ENCODE assay signal across 34 cellular contexts in genomic region chr4:90425893-90426292, GRCh38.
"Had no signal": no experiment of that assay in that cellular context is flagged by ENCODE, and none has a peak within 500 bp of the region (broad histone marks: within the 10 kb centered on the region; RNA-seq: fewer than 3 reads in every experiment).

No MANE protein-coding gene starts in this region.

- H3K27me3 ChIP-seq: adrenal gland, brain microvascular endothelial cell, dorsolateral prefrontal cortex, gastroesophageal sphincter, heart right ventricle had no signal

- H3K4me3 Mint-ChIP-seq: activated CD4-positive, alpha-beta memory T cell treated with anti-CD3 and anti-CD28 coated beads for 36 hours; activated CD4-positive, alpha-beta T cell treated with anti-CD3 and anti-CD28 coated beads for 36 hours; activated CD4-positive, alpha-beta T cell treated with anti-CD3 and anti-CD28 coated beads, Interleukin-2, amount 10 ng/mL, durations not matched to agents 24 days and 14 days; activated CD8-positive, alpha-beta memory T cell treated with anti-CD3 and anti-CD28 coated beads, Interleukin-2, amount 10 ng/mL, durations not matched to agents 7 days and 5 days; activated CD8-positive, alpha-beta T cell treated with anti-CD3 and anti-CD28 coated beads, Interleukin-2, amount 10 ng/mL, durations not matched to agents 7 days and 5 days; activated naive CD4-positive, alpha-beta T cell treated with anti-CD3 and anti-CD28 coated beads for 36 hours; activated naive CD4-positive, alpha-beta T cell treated with anti-CD3 and anti-CD28 coated beads, Interleukin-2, amount 50 U/mL, for 24 hours; activated naive CD8-positive, alpha-beta T cell treated with anti-CD3 and anti-CD28 coated beads for 36 hours; activated naive CD8-positive, alpha-beta T cell treated with anti-CD3 and anti-CD28 coated beads, Interleukin-2, amount 50 U/mL, for 24 hours; activated T-helper 1 cell treated with anti-CD3 and anti-CD28 coated beads, Interleukin-12 subunit alpha, Interleukin-12 subunit beta, Interleukin-2, Interleukin-4 antibody, amounts not matched to agents 30 ng/mL and 10 ng/mL and 1 ng/mL, durations not matched to agents 14 hours and 24 hours and 36 hours; central memory CD8-positive, alpha-beta T cell; dendritic cell treated with granulocyte-macrophage colony-stimulating factor and Interleukin-4, amounts not matched to agents 40 ng/mL and 50 ng/mL, for 4 days; endodermal cell; T-helper 17 cell; T-helper 2 cell treated with Interferon-gamma antibody and Interleukin-4, amounts not matched to agents 5 μg/mL and 100 μg/mL, for 36 hours had no signal

- DNase-seq: activated CD4-positive, alpha-beta memory T cell treated with anti-CD3 and anti-CD28 coated beads for 36 hours; activated CD4-positive, alpha-beta T cell treated with anti-CD3 and anti-CD28 coated beads for 36 hours; activated CD4-positive, alpha-beta T cell treated with anti-CD3 and anti-CD28 coated beads, Interleukin-2, amount 10 ng/mL, durations not matched to agents 24 days and 14 days; activated CD4-positive, CD25-positive, alpha-beta regulatory T cell; activated CD4-positive, CD25-positive, alpha-beta regulatory T cell treated with anti-CD3 and anti-CD28 coated beads, Interleukin-2, amount 50 U/mL, for 72 hours; activated CD8-positive, alpha-beta memory T cell treated with anti-CD3 and anti-CD28 coated beads, Interleukin-2, amount 10 ng/mL, durations not matched to agents 7 days and 5 days; activated CD8-positive, alpha-beta memory T cell treated with anti-CD3 and anti-CD28 coated beads, Interleukin-2, amount 50 U/mL, for 4 hours; activated CD8-positive, alpha-beta T cell treated with anti-CD3 and anti-CD28 coated beads, Interleukin-2, amount 10 ng/mL, durations not matched to agents 7 days and 5 days; activated effector memory CD4-positive, alpha-beta T cell treated with anti-CD3 and anti-CD28 coated beads, Interleukin-2, amount 50 U/mL, for 16 hours; activated naive CD4-positive, alpha-beta T cell treated with anti-CD3 and anti-CD28 coated beads for 36 hours; activated naive CD8-positive, alpha-beta T cell treated with anti-CD3 and anti-CD28 coated beads for 36 hours; activated naive CD8-positive, alpha-beta T cell treated with anti-CD3 and anti-CD28 coated beads, Interleukin-2, amount 50 U/mL, for 24 hours; activated T-cell treated with anti-CD3 and anti-CD28 coated beads, Interleukin-2, amount 50 U/mL, for 1 hour; activated T-cell treated with anti-CD3 and anti-CD28 coated beads, Interleukin-2, amount 50 U/mL, for 48 hours; adrenal gland; amygdala; aorta; brain microvascular endothelial cell; dorsolateral prefrontal cortex; effector memory CD4-positive, alpha-beta T cell; endodermal cell; foreskin melanocyte; heart right ventricle; T-helper 1 cell; T-helper 17 cell; T1000 had no signal

- H3K36me3 Mint-ChIP-seq: activated CD4-positive, alpha-beta memory T cell treated with anti-CD3 and anti-CD28 coated beads for 36 hours; activated CD8-positive, alpha-beta memory T cell treated with anti-CD3 and anti-CD28 coated beads, Interleukin-2, amount 10 ng/mL, durations not matched to agents 7 days and 5 days; activated naive CD4-positive, alpha-beta T cell treated with anti-CD3 and anti-CD28 coated beads, Interleukin-2, amount 50 U/mL, for 24 hours; activated naive CD8-positive, alpha-beta T cell treated with anti-CD3 and anti-CD28 coated beads for 36 hours had no signal

- H3K4me1 Mint-ChIP-seq: activated CD4-positive, alpha-beta T cell treated with anti-CD3 and anti-CD28 coated beads for 36 hours; activated CD4-positive, alpha-beta T cell treated with anti-CD3 and anti-CD28 coated beads, Interleukin-2, amount 10 ng/mL, durations not matched to agents 24 days and 14 days; activated CD8-positive, alpha-beta memory T cell treated with anti-CD3 and anti-CD28 coated beads, Interleukin-2, amount 10 ng/mL, durations not matched to agents 7 days and 5 days; activated naive CD4-positive, alpha-beta T cell treated with anti-CD3 and anti-CD28 coated beads, Interleukin-2, amount 50 U/mL, for 24 hours; activated naive CD8-positive, alpha-beta T cell treated with anti-CD3 and anti-CD28 coated beads for 36 hours; activated naive CD8-positive, alpha-beta T cell treated with anti-CD3 and anti-CD28 coated beads, Interleukin-2, amount 50 U/mL, for 24 hours; central memory CD8-positive, alpha-beta T cell; endodermal cell; T-helper 17 cell had no signal

- H3K36me3 ChIP-seq: adrenal gland, brain microvascular endothelial cell, gastroesophageal sphincter, heart right ventricle had no signal

- H3K9me3 ChIP-seq: adrenal gland, gastroesophageal sphincter, heart right ventricle had no signal

- H3K4me1 ChIP-seq: adrenal gland, gastroesophageal sphincter, heart right ventricle had no signal

- H3K27me3 Mint-ChIP-seq: activated CD4-positive, alpha-beta memory T cell treated with anti-CD3 and anti-CD28 coated beads for 36 hours; activated CD4-positive, alpha-beta T cell treated with anti-CD3 and anti-CD28 coated beads for 36 hours; activated CD4-positive, alpha-beta T cell treated with anti-CD3 and anti-CD28 coated beads, Interleukin-2, amount 10 ng/mL, durations not matched to agents 24 days and 14 days; activated CD8-positive, alpha-beta memory T cell treated with anti-CD3 and anti-CD28 coated beads, Interleukin-2, amount 10 ng/mL, durations not matched to agents 7 days and 5 days; activated naive CD4-positive, alpha-beta T cell treated with anti-CD3 and anti-CD28 coated beads, Interleukin-2, amount 50 U/mL, for 24 hours; activated naive CD8-positive, alpha-beta T cell treated with anti-CD3 and anti-CD28 coated beads for 36 hours; activated naive CD8-positive, alpha-beta T cell treated with anti-CD3 and anti-CD28 coated beads, Interleukin-2, amount 50 U/mL, for 24 hours; central memory CD8-positive, alpha-beta T cell; dendritic cell treated with granulocyte-macrophage colony-stimulating factor and Interleukin-4, amounts not matched to agents 40 ng/mL and 50 ng/mL, for 4 days; T-helper 17 cell had no signal

- H3K9me3 Mint-ChIP-seq: activated CD4-positive, alpha-beta memory T cell treated with anti-CD3 and anti-CD28 coated beads for 36 hours; activated CD4-positive, alpha-beta T cell treated with anti-CD3 and anti-CD28 coated beads, Interleukin-2, amount 10 ng/mL, durations not matched to agents 24 days and 14 days; activated naive CD4-positive, alpha-beta T cell treated with anti-CD3 and anti-CD28 coated beads for 36 hours; activated naive CD4-positive, alpha-beta T cell treated with anti-CD3 and anti-CD28 coated beads, Interleukin-2, amount 50 U/mL, for 24 hours; activated naive CD8-positive, alpha-beta T cell treated with anti-CD3 and anti-CD28 coated beads for 36 hours; activated naive CD8-positive, alpha-beta T cell treated with anti-CD3 and anti-CD28 coated beads, Interleukin-2, amount 50 U/mL, for 24 hours; activated T-helper 1 cell treated with anti-CD3 and anti-CD28 coated beads, Interleukin-12 subunit alpha, Interleukin-12 subunit beta, Interleukin-2, Interleukin-4 antibody, amounts not matched to agents 30 ng/mL and 10 ng/mL and 1 ng/mL, durations not matched to agents 14 hours and 24 hours and 36 hours; activated T-helper 2 cell treated with anti-CD3 and anti-CD28 coated beads, Interferon-gamma antibody, Interleukin-2, Interleukin-4, amounts not matched to agents 10 μg/mL and 5 μg/mL and 100 μg/mL, durations not matched to agents 14 hours and 24 hours and 36 hours; dendritic cell treated with granulocyte-macrophage colony-stimulating factor and Interleukin-4, amounts not matched to agents 40 ng/mL and 50 ng/mL, for 4 days; endodermal cell; T-helper 2 cell treated with Interferon-gamma antibody and Interleukin-4, amounts not matched to agents 5 μg/mL and 100 μg/mL, for 36 hours had no signal

- H3K27ac Mint-ChIP-seq: activated CD4-positive, alpha-beta memory T cell treated with anti-CD3 and anti-CD28 coated beads for 36 hours; activated CD4-positive, alpha-beta T cell treated with anti-CD3 and anti-CD28 coated beads for 36 hours; activated CD4-positive, alpha-beta T cell treated with anti-CD3 and anti-CD28 coated beads, Interleukin-2, amount 10 ng/mL, durations not matched to agents 24 days and 14 days; activated CD8-positive, alpha-beta memory T cell treated with anti-CD3 and anti-CD28 coated beads, Interleukin-2, amount 10 ng/mL, durations not matched to agents 7 days and 5 days; activated CD8-positive, alpha-beta T cell treated with anti-CD3 and anti-CD28 coated beads, Interleukin-2, amount 10 ng/mL, durations not matched to agents 7 days and 5 days; activated naive CD4-positive, alpha-beta T cell treated with anti-CD3 and anti-CD28 coated beads for 36 hours; activated naive CD4-positive, alpha-beta T cell treated with anti-CD3 and anti-CD28 coated beads, Interleukin-2, amount 50 U/mL, for 24 hours; activated naive CD8-positive, alpha-beta T cell treated with anti-CD3 and anti-CD28 coated beads for 36 hours; activated naive CD8-positive, alpha-beta T cell treated with anti-CD3 and anti-CD28 coated beads, Interleukin-2, amount 50 U/mL, for 24 hours; activated T-helper 1 cell treated with anti-CD3 and anti-CD28 coated beads, Interleukin-12 subunit alpha, Interleukin-12 subunit beta, Interleukin-2, Interleukin-4 antibody, amounts not matched to agents 30 ng/mL and 10 ng/mL and 1 ng/mL, durations not matched to agents 14 hours and 24 hours and 36 hours; activated T-helper 2 cell treated with anti-CD3 and anti-CD28 coated beads, Interferon-gamma antibody, Interleukin-2, Interleukin-4, amounts not matched to agents 10 μg/mL and 5 μg/mL and 100 μg/mL, durations not matched to agents 14 hours and 24 hours and 36 hours; dendritic cell treated with granulocyte-macrophage colony-stimulating factor and Interleukin-4, amounts not matched to agents 40 ng/mL and 50 ng/mL, for 4 days; endodermal cell; T-helper 17 cell; T-helper 2 cell treated with Interferon-gamma antibody and Interleukin-4, amounts not matched to agents 5 μg/mL and 100 μg/mL, for 36 hours had no signal

- H3K27ac ChIP-seq: adrenal gland, brain microvascular endothelial cell, coronary artery, dorsolateral prefrontal cortex, gastroesophageal sphincter, heart right ventricle had no signal

- H3K4me3 ChIP-seq: adrenal gland, coronary artery, dorsolateral prefrontal cortex, gastroesophageal sphincter, heart right ventricle had no signal
